ENCODE assay signal across 1 cellular context in genomic region chr2:31269087-31269486, GRCh38.
TF ChIP-seq lines count a peak whose summit lies in the region.

No MANE protein-coding gene starts in this region.

TF ChIP-seq in HepG2, 621 proteins besides CTCF, POLR2A, EP300 and RAD21 (continued from another document):
- no peak for TF ChIP-seq PRDM4 (CRISPR knock-in tag; IDR thresholded peaks at IDR 0.05; ENCODE audit: borderline replicate concordance)
- TF ChIP-seq THAP8 (CRISPR knock-in tag; IDR thresholded peaks at IDR 0.05; ENCODE audit: borderline replicate concordance): no peak
